Comparison of ENCODE assay signal across 21 cellular contexts in genomic region chr11:122081073-122081472, GRCh38. TPM values are rescaled to one million over a fixed set of nuclear protein-coding genes. Genes with fewer than 3 reads are reported as not detected.
"Had no signal": no experiment of that assay in that cellular context is flagged by ENCODE, and none has a peak within 500 bp of the region (broad histone marks: within the 10 kb centered on the region; RNA-seq: fewer than 3 reads in every experiment).

No MANE protein-coding gene starts in this region.

- H3K27me3 ChIP-seq: esophagus squamous epithelium, neutrophil, right lobe of liver, tibial nerve, upper lobe of left lung, uterus had no signal

- H3K27ac ChIP-seq: coronary artery, esophagus squamous epithelium, neutrophil, parathyroid adenoma, right lobe of liver, tibial nerve, upper lobe of left lung, uterus had no signal

- H3K4me3 ChIP-seq: coronary artery, esophagus squamous epithelium, lung, right lobe of liver, thoracic aorta, tibial nerve, upper lobe of left lung, uterus had no signal

- DNase-seq: dermis blood vessel endothelial cell; effector memory CD8-positive, alpha-beta T cell; erythroblast; esophagus squamous epithelium; head of caudate nucleus; natural killer cell; right lobe of liver; small intestine; stimulated activated CD4-positive, alpha-beta T cell treated with anti-CD3 and anti-CD28 coated beads, Interleukin-15, amount 100 ng/mL, for 24 hours; stimulated activated CD4-positive, alpha-beta T cell treated with anti-CD3 and anti-CD28 coated beads, Interleukin-2, amount 100 ng/mL, for 48 hours; stimulated activated naive B cell treated with anti-CD40 and anti-IgM and Interleukin-4, amounts not matched to agents 10 μg/mL and 1 μg/mL and 100 μg/mL, for 72 hours; upper lobe of left lung; uterus had no signal

- H3K4me1 ChIP-seq: parathyroid adenoma, right lobe of liver, upper lobe of left lung, uterus had no signal

- ATAC-seq: effector memory CD8-positive, alpha-beta T cell; natural killer cell; right lobe of liver; stimulated activated naive B cell treated with anti-CD40 and anti-IgM and Interleukin-4, amounts not matched to agents 10 μg/mL and 1 μg/mL and 100 μg/mL, for 72 hours had no signal

- H3K9me3 ChIP-seq: esophagus squamous epithelium, neutrophil, right lobe of liver, thoracic aorta, tibial nerve, upper lobe of left lung, uterus had no signal

- H3K79me2 ChIP-seq: parathyroid adenoma had no signal

- H3K36me3 ChIP-seq: esophagus squamous epithelium, neutrophil, right lobe of liver, thoracic aorta, tibial nerve, upper lobe of left lung, uterus had no signal

- H3K9ac ChIP-seq: parathyroid adenoma had no signal

- H2AFZ ChIP-seq: parathyroid adenoma had no signal

RNA-seq across cellular contexts. Expression of gene BLID, which starts 34.9 kb away (rescaled TPM):
- total RNA-seq: dermis blood vessel endothelial cell, esophagus squamous epithelium, natural killer cell, neural crest cell, progenitor cell of endocrine pancreas had no signal
- polyA plus RNA-seq: lung, small intestine had no signal
